In genomic region chr5:158640581-158640980, GRCh38 we compare ENCODE assay signal across 22 cellular contexts.
DNase-seq lines count a peak whose midpoint lies in the region; ATAC-seq and TF ChIP-seq lines count a peak whose summit lies in the region.
"Had no signal": no experiment of that assay in that cellular context is flagged by ENCODE, and none has a peak within 500 bp of the region (broad histone marks: within the 10 kb centered on the region; RNA-seq: fewer than 3 reads in every experiment).

No MANE protein-coding gene starts in this region.

- no peak overlapping the region for H3K4me3 Mint-ChIP-seq in nephron progenitor cell
- H3K4me3 Mint-ChIP-seq: naive thymus-derived CD8-positive, alpha-beta T cell; T-helper 1 cell treated with Interleukin-12 subunit alpha and Interleukin-12 subunit beta and Interleukin-4 antibody, amounts not matched to agents 30 μg/mL and 1 μg/mL, for 36 hours had no signal

- no peaks in the 10 kb centered on the region for H3K4me1 ChIP-seq in ascending aorta
- H3K4me1 ChIP-seq: body of pancreas, foreskin keratinocyte, uterus had no signal

- intact Hi-C loops in ascending aorta (cut with DNase I) = no loop called here

- H3K4me3 ChIP-seq in AG10803 (ENCODE audit: low read length) = no peak overlapping the region
- H3K4me3 ChIP-seq in fibroblast of the aortic adventitia (ENCODE audit: low read depth, low read length) = no peak overlapping the region
- H3K4me3 ChIP-seq in ascending aorta = no peak overlapping the region
- H3K4me3 ChIP-seq: body of pancreas, lung, uterus had no signal

- H3K27me3 Mint-ChIP-seq in nephron progenitor cell (ENCODE audit: low read depth, poor library complexity) = peaks cover 4% of the 10 kb centered on the region

- no peak overlapping the region for H3K27ac Mint-ChIP-seq in nephron progenitor cell
- H3K27ac Mint-ChIP-seq: naive thymus-derived CD8-positive, alpha-beta T cell; T-helper 1 cell treated with Interleukin-12 subunit alpha and Interleukin-12 subunit beta and Interleukin-4 antibody, amounts not matched to agents 30 μg/mL and 1 μg/mL, for 36 hours had no signal

- H3K27ac ChIP-seq in ascending aorta = no peak overlapping the region
- H3K27ac ChIP-seq: body of pancreas, foreskin keratinocyte, uterus had no signal

- no peaks in the 10 kb centered on the region for H3K36me3 Mint-ChIP-seq in nephron progenitor cell (ENCODE audit: low read depth)
- H3K36me3 Mint-ChIP-seq: naive thymus-derived CD8-positive, alpha-beta T cell had no signal

- H3K36me3 ChIP-seq in ascending aorta = no peaks in the 10 kb centered on the region
- H3K36me3 ChIP-seq: uterus had no signal

- TF ChIP-seq CTCF in AG10803 (conservative IDR thresholded peaks at IDR 0.05; ENCODE audit: low read length) (no peak), fibroblast of the aortic adventitia (IDR thresholded peaks at IDR 0.05; ENCODE audit: insufficient read depth, low read length) (no peak), nephron progenitor cell (IDR thresholded peaks at IDR 0.05) (no peak), ascending aorta (IDR thresholded peaks at IDR 0.05) (no peak)

- H3K9me3 Mint-ChIP-seq in nephron progenitor cell = peaks cover 4% of the 10 kb centered on the region
- H3K9me3 Mint-ChIP-seq: T-helper 1 cell treated with Interleukin-12 subunit alpha and Interleukin-12 subunit beta and Interleukin-4 antibody, amounts not matched to agents 30 μg/mL and 1 μg/mL, for 36 hours had no signal

- no peak for ATAC-seq in HG02852 (IDR thresholded peaks at IDR 0.05; ENCODE audit: unreplicated experiment)
- ATAC-seq: body of pancreas; foreskin keratinocyte; naive thymus-derived CD8-positive, alpha-beta T cell; stimulated activated naive CD8-positive, alpha-beta T cell treated with anti-CD3 and anti-CD28 coated beads, Interleukin-15, Interleukin-2, amounts not matched to agents 100 U/mL and 50 U/mL, for 24 hours had no signal

- H3K9me3 ChIP-seq in ascending aorta = no peaks in the 10 kb centered on the region
- H3K9me3 ChIP-seq: body of pancreas, uterus had no signal

- no peaks in the 10 kb centered on the region for H3K27me3 ChIP-seq in ascending aorta
- H3K27me3 ChIP-seq: body of pancreas, foreskin keratinocyte, uterus had no signal

- DNase-seq in AG10803 (ENCODE audit: low read depth) (peak; percentile 55), HS-27A (ENCODE audit: low read depth) (peak; percentile 35), SW480 (ENCODE audit: low spot score) (peak; percentile 29), fibroblast of the aortic adventitia (ENCODE audit: low read depth) (peak; percentile 45), NCI-H82 treated with DMSO at 0.1 percent for 48 hours (lab: John Stamatoyannopoulos, UW; ENCODE audit: unreplicated experiment) (no peak), nephron progenitor cell (no peak), ascending aorta (ENCODE audit: low spot score in 2 of 2) (no peak)
- DNase-seq: activated CD4-positive, CD25-positive, alpha-beta regulatory T cell treated with anti-CD3 and anti-CD28 coated beads, Interleukin-2, amount 50 U/mL, for 72 hours; activated CD8-positive, alpha-beta memory T cell treated with anti-CD3 and anti-CD28 coated beads, Interleukin-2, amount 50 U/mL, for 4 hours; activated naive CD4-positive, alpha-beta T cell treated with Interleukin-2 at 50 U/mL for 16 hours; body of pancreas; foreskin keratinocyte; naive thymus-derived CD8-positive, alpha-beta T cell; NCI-H1048; NCI-H2081 treated with DMSO at 0.1 percent for 48 hours; NCI-H69; RPMI8226; stimulated activated naive CD8-positive, alpha-beta T cell treated with anti-CD3 and anti-CD28 coated beads, Interleukin-15, Interleukin-2, amounts not matched to agents 100 U/mL and 50 U/mL, for 24 hours had no signal

- H3K4me1 Mint-ChIP-seq in nephron progenitor cell = peaks cover 35% of the 10 kb centered on the region

Comparison
In these comparisons a context has a peak if more than half of its experiments do, and no peak if none do; other contexts are left out.
1. DNase-seq: peak in AG10803 (single experiment), HS-27A (single experiment), SW480 (single experiment) and fibroblast of the aortic adventitia (single experiment); none in NCI-H82 treated with DMSO at 0.1 percent for 48 hours (single experiment), nephron progenitor cell (single experiment) and ascending aorta (0 of 2).